In genomic region chr22:39519681-39520053, GRCh38 we compare ENCODE assay signal across 1 cellular context.
TF ChIP-seq lines count a peak whose summit lies in the region.

No MANE protein-coding gene starts in this region.

TF ChIP-seq in K562, 482 proteins besides CTCF, POLR2A, EP300 and RAD21 (continues in another document):
- TF ChIP-seq ZNF449 (CRISPR knock-in tag; IDR thresholded peaks at IDR 0.05) (no peak), HDAC3 (IDR thresholded peaks at IDR 0.05; ENCODE audit: borderline replicate concordance, partially characterized antibody) (no peak), IRF2 (CRISPR knock-in tag; IDR thresholded peaks at IDR 0.05) (no peak), ZEB2 (IDR thresholded peaks at IDR 0.05) (no peak), ZBTB7A (IDR thresholded peaks at IDR 0.05; ENCODE audit: borderline replicate concordance, control insufficient read depth, low read depth, low read length) (peak; percentile 99), FOS (IDR thresholded peaks at IDR 0.05; ENCODE audit: extremely low read depth, insufficient read length) (no peak), ZNF707 (CRISPR knock-in tag; conservative IDR thresholded peaks at IDR 0.05) (no peak), CHD1 (IDR thresholded peaks at IDR 0.05; ENCODE audit: low read length) (peak; percentile 72), CBX2 (IDR thresholded peaks at IDR 0.05; ENCODE audit: insufficient read depth, low read length, poor library complexity, severe bottlenecking) (no peak), CHD7 (IDR thresholded peaks at IDR 0.05; ENCODE audit: low read depth, low read length) (no peak), ZNF253 (CRISPR knock-in tag; conservative IDR thresholded peaks at IDR 0.05) (no peak), ATF4 (CRISPR knock-in tag; IDR thresholded peaks at IDR 0.05) (no peak), JUN (IDR thresholded peaks at IDR 0.05; ENCODE audit: borderline replicate concordance, low read depth, low read length) (peak; percentile 3; the same call in 1 of the 2 replicates), JUN (CRISPR knock-in tag; IDR thresholded peaks at IDR 0.05; ENCODE audit: borderline replicate concordance) (no peak), ZNF316 (IDR thresholded peaks at IDR 0.05) (no peak), ATF2 (CRISPR knock-in tag; IDR thresholded peaks at IDR 0.05) (no peak), ZNF444 (CRISPR knock-in tag; IDR thresholded peaks at IDR 0.05) (no peak), ZNF282 (CRISPR knock-in tag; IDR thresholded peaks at IDR 0.05) (no peak), RNF2 (IDR thresholded peaks at IDR 0.05) (no peak), YY1 (IDR thresholded peaks at IDR 0.05; ENCODE audit: borderline replicate concordance in 1 of 3, control insufficient read depth in 1 of 3, extremely low read depth in 1 of 3, insufficient read depth in 3 of 3, insufficient read length in 1 of 3, insufficient replicate concordance in 2 of 3, low read depth in 1 of 3, low read length in 2 of 3) (peak in 1 of 3 experiments; percentile 6), BDP1 (IDR thresholded peaks at IDR 0.05; ENCODE audit: insufficient read depth, insufficient read length) (no peak), CREB3L1 (IDR thresholded peaks at IDR 0.05; ENCODE audit: borderline replicate concordance, low read depth) (no peak), NRF1 (conservative IDR thresholded peaks at IDR 0.05 in 1 of 2, IDR thresholded peaks at IDR 0.05 in 1 of 2) (no peak), EP400 (IDR thresholded peaks at IDR 0.05) (no peak), NELFE (IDR thresholded peaks at IDR 0.05; ENCODE audit: insufficient read depth, insufficient read length) (no peak), NFXL1 (CRISPR knock-in tag; IDR thresholded peaks at IDR 0.05) (no peak), TFE3 (CRISPR knock-in tag; IDR thresholded peaks at IDR 0.05) (no peak), KDM1A (IDR thresholded peaks at IDR 0.05) (no peak), PHF20 (IDR thresholded peaks at IDR 0.05; ENCODE audit: partially characterized antibody) (peak; percentile 17), EHMT2 (IDR thresholded peaks at IDR 0.05) (no peak), HOMEZ (CRISPR knock-in tag; IDR thresholded peaks at IDR 0.05) (no peak), PREB (CRISPR knock-in tag; IDR thresholded peaks at IDR 0.05) (no peak), HCFC1 (IDR thresholded peaks at IDR 0.05; ENCODE audit: low read depth, low read length) (peak; percentile 2; the same call in 1 of the 2 replicates), ZNF197 (CRISPR knock-in tag; IDR thresholded peaks at IDR 0.05; ENCODE audit: low read depth) (no peak), WHSC1 (IDR thresholded peaks at IDR 0.05; ENCODE audit: low read length) (no peak), SRSF1 (IDR thresholded peaks at IDR 0.05; ENCODE audit: low read depth, low read length) (no peak)
